Comparison of ENCODE assay signal across 9 cellular contexts in the genomic region with DNA sequence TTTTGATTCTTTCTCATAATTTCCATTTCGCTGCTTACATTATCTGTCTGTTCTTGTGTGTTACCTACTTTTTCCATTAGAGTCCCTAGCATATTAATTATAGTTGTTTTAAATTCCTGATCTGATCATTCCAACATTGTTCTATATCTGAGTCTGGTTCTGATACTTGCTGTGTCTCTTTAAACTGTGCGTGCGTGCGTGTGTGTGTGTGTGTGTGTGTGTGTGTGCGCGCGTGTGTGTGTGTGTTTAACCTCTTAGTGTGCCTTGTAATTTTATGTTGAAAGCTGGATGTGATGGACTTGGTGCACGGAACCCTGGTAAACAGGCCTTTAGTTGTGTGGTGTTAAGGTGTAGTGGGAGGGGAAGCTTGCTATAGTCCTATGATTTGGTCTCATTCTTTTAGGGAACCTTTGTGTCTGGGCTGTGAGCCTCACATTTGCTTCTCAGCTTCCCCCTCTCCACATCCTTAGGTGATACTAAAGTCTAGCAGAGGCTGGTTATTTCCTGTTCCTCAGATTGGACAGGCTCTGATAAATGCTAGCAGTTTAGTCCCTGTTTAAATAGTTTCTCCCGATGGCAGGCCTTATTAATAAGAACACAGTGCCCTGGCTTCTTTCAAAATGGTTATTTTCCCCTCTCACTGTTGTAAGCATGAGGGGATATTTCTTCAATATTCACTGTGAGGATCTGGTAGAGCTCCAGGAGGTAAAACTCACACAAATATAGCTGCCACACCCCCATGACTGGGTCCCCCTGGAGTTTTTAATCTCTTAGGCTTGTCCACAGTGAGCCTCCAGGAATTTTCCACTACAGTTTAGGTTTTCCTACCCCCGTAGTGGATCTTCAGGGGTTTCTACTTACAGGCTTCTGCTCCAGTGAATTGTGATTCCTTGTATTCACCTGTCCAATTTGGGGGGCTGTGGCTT.
DNase-seq lines count a peak whose midpoint lies in the region; ATAC-seq and TF ChIP-seq lines count a peak whose summit lies in the region.
"Had no signal": no experiment of that assay in that cellular context is flagged by ENCODE, and none has a peak within 500 bp of the region (broad histone marks: within the 10 kb centered on the region; RNA-seq: fewer than 3 reads in every experiment).

No MANE protein-coding gene starts in this region.

- H3K4me1 ChIP-seq in Panc1 (ENCODE audit: control insufficient read depth, insufficient read depth, low read length) (peaks cover 22% of the 10 kb centered on the region), smooth muscle cell (ENCODE audit: low read depth) (no peaks in the 10 kb centered on the region)

- no peak overlapping the region for H3K4me3 Mint-ChIP-seq in activated CD4-positive, alpha-beta T cell treated with anti-CD3 and anti-CD28 coated beads, Interleukin-2, amount 10 ng/mL, durations not matched to agents 24 days and 14 days
- H3K4me3 Mint-ChIP-seq: B cell had no signal

- H3K27me3 Mint-ChIP-seq in activated CD4-positive, alpha-beta T cell treated with anti-CD3 and anti-CD28 coated beads, Interleukin-2, amount 10 ng/mL, durations not matched to agents 24 days and 14 days, result no peaks in the 10 kb centered on the region
- H3K27me3 Mint-ChIP-seq: B cell had no signal

- peaks cover 46% of the 10 kb centered on the region for H3K36me3 Mint-ChIP-seq in activated CD4-positive, alpha-beta T cell treated with anti-CD3 and anti-CD28 coated beads, Interleukin-2, amount 10 ng/mL, durations not matched to agents 24 days and 14 days (ENCODE audit: low read depth)

- intact Hi-C loops in activated CD4-positive, alpha-beta T cell treated with anti-CD3 and anti-CD28 coated beads, Interleukin-2, amount 10 ng/mL, durations not matched to agents 24 days and 14 days (cut with micrococcal nuclease), result loop anchor here (1.0 to 2.0 kb wide), 2 partner anchors 24 to 83 kb away; no protein-coding TSS in a partner anchor
- intact Hi-C loops in Panc1 (cut with micrococcal nuclease; ENCODE audit: unreplicated experiment), result no loop called here

- no peak for DNase-seq in activated CD4-positive, alpha-beta T cell treated with anti-CD3 and anti-CD28 coated beads, Interleukin-2, amount 10 ng/mL, durations not matched to agents 24 days and 14 days
- DNase-seq in activated CD4-positive, alpha-beta T cell treated with anti-CD3 and anti-CD28 coated beads for 1 hour, result no peak
- no peak for DNase-seq in Panc1 (ENCODE audit: low read depth, low spot score)
- DNase-seq in erythroblast (lab: John Stamatoyannopoulos, UW), result peak; percentile 12 to 18
- DNase-seq in smooth muscle cell (lab: John Stamatoyannopoulos, UW; ENCODE audit: unreplicated experiment), result no peak
- DNase-seq in COR-L47 (lab: John Stamatoyannopoulos, UW), result no peak
- DNase-seq in retina, result no peak

- H2AFZ ChIP-seq in smooth muscle cell (ENCODE audit: low read depth), result no peak overlapping the region

- in situ Hi-C loops in Panc1 (cut with HindIII; ENCODE audit: low pct_unique_long_range_greater_than_20kb, low sequenced_read_pairs), result no loop called here

- no peak for TF ChIP-seq POLR2A in erythroblast (IDR thresholded peaks at IDR 0.05; ENCODE audit: low read length)

- no peaks in the 10 kb centered on the region for H3K27me3 ChIP-seq in Panc1 (ENCODE audit: control insufficient read depth, insufficient read depth, low read length)
- H3K27me3 ChIP-seq in smooth muscle cell (ENCODE audit: low read depth), result no peaks in the 10 kb centered on the region

- peak overlapping the region; percentile 34 for H3K4me2 ChIP-seq in smooth muscle cell

- WGBS in smooth muscle cell (ENCODE audit: low lambda C conversion rate), result 77% methylated on average over 10 of the region's 10 CpGs

- TF ChIP-seq CTCF in Panc1 (IDR thresholded peaks at IDR 0.05) (no peak), smooth muscle cell (IDR thresholded peaks at IDR 0.05; ENCODE audit: borderline replicate concordance, insufficient read depth, poor library complexity, severe bottlenecking) (no peak)

- H3K79me2 ChIP-seq in smooth muscle cell (ENCODE audit: low read depth), result peaks cover 50% of the 10 kb centered on the region

- no peaks in the 10 kb centered on the region for H3F3A ChIP-seq in smooth muscle cell (ENCODE audit: low read depth)

- H3K27ac ChIP-seq in Panc1 (ENCODE audit: low read length) (peak overlapping the region; percentile 81), smooth muscle cell (ENCODE audit: low read depth) (peak overlapping the region; percentile 52)

- peaks cover 51% of the 10 kb centered on the region for H3K4me1 Mint-ChIP-seq in activated CD4-positive, alpha-beta T cell treated with anti-CD3 and anti-CD28 coated beads, Interleukin-2, amount 10 ng/mL, durations not matched to agents 24 days and 14 days

- peak; percentile 68 for ATAC-seq in Panc1
- no peak for ATAC-seq in GM21447 (IDR thresholded peaks at IDR 0.05; ENCODE audit: unreplicated experiment)

- POLR2A ChIA-PET in Panc1 (lab: Charles Lee), result no interaction called here

- H3K9ac ChIP-seq in smooth muscle cell (ENCODE audit: low read depth), result peak overlapping the region; percentile 10

- no peaks in the 10 kb centered on the region for H3K36me3 ChIP-seq in Panc1 (ENCODE audit: control insufficient read depth, insufficient read depth, low read length)
- H3K36me3 ChIP-seq in smooth muscle cell (ENCODE audit: low read depth), result peaks cover 3% of the 10 kb centered on the region

- peaks cover 76% of the 10 kb centered on the region for H4K20me1 ChIP-seq in smooth muscle cell (ENCODE audit: low read depth)

- peak overlapping the region in 1 of 2 experiments; percentile 21; a peak in 2 of 4 replicates for H3K4me3 ChIP-seq in Panc1 (ENCODE audit: low read depth in 2 of 2, low read length in 2 of 2)
- H3K4me3 ChIP-seq in smooth muscle cell, result no peak overlapping the region

- peaks cover 6% of the 10 kb centered on the region for H3K9me3 Mint-ChIP-seq in activated CD4-positive, alpha-beta T cell treated with anti-CD3 and anti-CD28 coated beads, Interleukin-2, amount 10 ng/mL, durations not matched to agents 24 days and 14 days

- H3K9me3 ChIP-seq in Panc1 (ENCODE audit: control insufficient read depth, insufficient read depth, low read depth, low read length) (no peaks in the 10 kb centered on the region), smooth muscle cell (replicated peaks; ENCODE audit: low read depth) (no peaks in the 10 kb centered on the region)

- CTCF ChIA-PET in Panc1 (lab: Charles Lee), result interaction anchor here (0.7 kb wide), 1 partner anchor 74 kb away, joined by 3 read pairs; no protein-coding TSS in a partner anchor

- BruUV-seq in Panc1 (replicated peaks; lab: Mats Ljungman, UMichigan), result no TSS peak

- H3K27ac Mint-ChIP-seq in activated CD4-positive, alpha-beta T cell treated with anti-CD3 and anti-CD28 coated beads, Interleukin-2, amount 10 ng/mL, durations not matched to agents 24 days and 14 days, result peak overlapping the region; percentile 80
- H3K27ac Mint-ChIP-seq: B cell had no signal

Comparison
In these comparisons a context has a peak if more than half of its experiments do, and no peak if none do; other contexts are left out.
1. DNase-seq: peak in erythroblast (2 of 2); none in activated CD4-positive, alpha-beta T cell treated with anti-CD3 and anti-CD28 coated beads, Interleukin-2, amount 10 ng/mL, durations not matched to agents 24 days and 14 days (single experiment), activated CD4-positive, alpha-beta T cell treated with anti-CD3 and anti-CD28 coated beads for 1 hour (single experiment), Panc1 (single experiment), smooth muscle cell (single experiment), COR-L47 (single experiment) and retina (single experiment).